In the genomic region with DNA sequence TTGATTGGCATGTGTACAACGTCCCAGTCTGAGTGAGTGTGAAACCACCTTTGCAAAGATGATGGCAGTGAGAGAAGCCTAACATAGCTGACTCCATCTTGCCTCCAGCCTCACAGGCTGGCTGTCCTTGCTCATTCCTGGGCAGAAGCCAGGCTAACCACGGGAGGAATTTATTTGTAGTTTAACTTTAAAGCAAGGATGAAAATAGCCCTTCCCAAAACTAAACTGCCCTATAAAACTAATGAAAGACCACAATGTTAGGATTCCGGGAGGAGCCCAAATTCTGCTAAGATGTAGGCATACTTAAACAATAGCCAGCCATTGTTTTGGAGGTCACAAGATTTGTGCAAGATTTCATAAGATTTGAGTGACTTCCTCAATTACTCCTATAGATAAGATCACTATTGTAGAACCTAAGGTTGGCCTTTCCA, we compare ENCODE assay signal across 17 cellular contexts.
A peak's percentile ranks its signal among the peaks of the same experiment; 100 is the strongest.
DNase-seq lines count a peak whose midpoint lies in the region; ATAC-seq and TF ChIP-seq lines count a peak whose summit lies in the region.
"Had no signal": no experiment of that assay in that cellular context is flagged by ENCODE, and none has a peak within 500 bp of the region (broad histone marks: within the 10 kb centered on the region; RNA-seq: fewer than 3 reads in every experiment).

No MANE protein-coding gene starts in this region.

- in situ Hi-C loops in GM23248 (cut with MboI) = no loop called here
- in situ Hi-C loops in brain microvascular endothelial cell (cut with HindIII; ENCODE audit: low pct_ligation_motif_present, low sequenced_read_pairs) = no loop called here

- ATAC-seq in HG03342 (IDR thresholded peaks at IDR 0.05; ENCODE audit: unreplicated experiment) (no peak), left lung (no peak)

- H3F3A ChIP-seq in GM23248 (ENCODE audit: insufficient read depth) = no peaks in the 10 kb centered on the region

- H3K4me1 ChIP-seq in GM23248 (ENCODE audit: insufficient read depth) (no peaks in the 10 kb centered on the region), left lung (no peaks in the 10 kb centered on the region)
- H3K4me1 ChIP-seq: Caco-2 had no signal

- TF ChIP-seq POLR2A in NB4 (IDR thresholded peaks at IDR 0.05; ENCODE audit: extremely low read depth, insufficient read length) = no peak

- H2AFZ ChIP-seq in GM23248 = no peak overlapping the region

- no peaks in the 10 kb centered on the region for H4K20me1 ChIP-seq in GM23248 (ENCODE audit: insufficient read depth)

- H3K4me3 ChIP-seq in GM23248 = no peak overlapping the region
- H3K4me3 ChIP-seq in NB4 (ENCODE audit: low read depth, low read length) = no peak overlapping the region
- H3K4me3 ChIP-seq in brain microvascular endothelial cell (ENCODE audit: low read depth, low read length) = no peak overlapping the region
- H3K4me3 ChIP-seq in left lung = no peak overlapping the region

- H3K36me3 ChIP-seq in GM23248 (ENCODE audit: low read depth) (no peaks in the 10 kb centered on the region), brain microvascular endothelial cell (replicated peaks) (no peaks in the 10 kb centered on the region), left lung (no peaks in the 10 kb centered on the region)

- H3K4me2 ChIP-seq in GM23248 (ENCODE audit: unreplicated experiment) = no peak overlapping the region

- H3K9me3 ChIP-seq in GM23248 (ENCODE audit: low read depth) = no peaks in the 10 kb centered on the region
- H3K9me3 ChIP-seq in left lung = no peaks in the 10 kb centered on the region

- H3K9ac ChIP-seq in GM23248 = no peak overlapping the region

- H3K27ac ChIP-seq in GM23248 (no peak overlapping the region), brain microvascular endothelial cell (no peak overlapping the region), left lung (no peak overlapping the region)
- H3K27ac ChIP-seq: C4-2B had no signal

- H3K79me2 ChIP-seq in GM23248 (ENCODE audit: insufficient read depth) = no peaks in the 10 kb centered on the region

- no peaks in the 10 kb centered on the region for H3K9me2 ChIP-seq in GM23248 (ENCODE audit: insufficient read depth)

- intact Hi-C loops in left lung (cut with DNase I) = no loop called here

- H3K27me3 ChIP-seq in GM23248 (replicated peaks; ENCODE audit: insufficient read depth) (peaks cover 1% of the 10 kb centered on the region; the same call in 1 of the 2 replicates), brain microvascular endothelial cell (replicated peaks) (no peaks in the 10 kb centered on the region), left lung (peaks cover 0 to 9% of the 10 kb centered on the region in 2 donors)

- TF ChIP-seq CTCF in NB4 (IDR thresholded peaks at IDR 0.05; ENCODE audit: low read depth, low read length) (no peak), brain microvascular endothelial cell (IDR thresholded peaks at IDR 0.05; ENCODE audit: low read depth, low read length, missing control alignments) (no peak), left lung (IDR thresholded peaks at IDR 0.05) (no peak)

- peak; percentile 8 for DNase-seq in A172 (ENCODE audit: low spot score)
- DNase-seq in GM23248 = peak; percentile 15
- peak; percentile 8 for DNase-seq in NB4 (ENCODE audit: low read depth)
- DNase-seq in brain microvascular endothelial cell = peak; percentile 14
- DNase-seq in iPS-NIHi11 (ENCODE audit: low spot score) = no peak
- DNase-seq in SW 1271 (lab: John Stamatoyannopoulos, UW) = no peak
- DNase-seq in left lung = no peak
- DNase-seq: 8988T, Caco-2, GOT3, NCI-H1105 treated with DMSO at 0.1 percent for 48 hours, NCI-H1930, NCI-H2171 treated with DMSO at 0.1 percent for 48 hours, NCI-H510A, RPMI8226 had no signal

- 27 to 28% methylated on average over 3 of the region's 3 CpGs for WGBS in GM23248 (ENCODE audit: low coverage in 1 of 2, low lambda C conversion rate in 2 of 2, missing lambda C conversion rate in 2 of 2), 2 experiments

Comparison
In these comparisons a context has a peak if more than half of its experiments do, and no peak if none do; other contexts are left out.
1. DNase-seq: peak in A172 (single experiment), GM23248 (single experiment), NB4 (single experiment) and brain microvascular endothelial cell (single experiment); none in iPS-NIHi11 (single experiment), SW 1271 (0 of 2) and left lung (0 of 2).